10 cellular contexts compared by ENCODE assay signal in the genomic region with DNA sequence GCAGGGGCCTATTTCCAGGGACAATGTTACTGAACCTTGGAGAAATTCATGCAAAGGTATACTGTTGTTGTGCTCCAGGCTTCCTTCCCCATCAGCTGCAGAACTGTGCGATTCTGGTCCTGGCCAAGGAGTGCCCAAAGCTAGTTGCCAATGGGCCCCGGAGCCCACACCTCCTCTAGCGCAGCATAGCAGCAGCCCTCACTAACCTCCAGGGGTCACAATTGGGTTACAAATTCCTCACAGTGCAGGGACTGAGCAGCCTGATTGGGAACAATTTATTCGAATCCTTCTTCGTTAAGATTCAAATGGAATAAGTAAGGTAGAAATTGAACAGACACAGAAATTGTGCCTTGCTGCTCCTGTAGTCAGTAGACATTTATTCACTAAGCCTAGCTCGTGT.
A peak's percentile ranks its signal among the peaks of the same experiment; 100 is the strongest.
DNase-seq lines count a peak whose midpoint lies in the region; ATAC-seq and TF ChIP-seq lines count a peak whose summit lies in the region.
"Had no signal": no experiment of that assay in that cellular context is flagged by ENCODE, and none has a peak within 500 bp of the region (broad histone marks: within the 10 kb centered on the region; RNA-seq: fewer than 3 reads in every experiment).

No MANE protein-coding gene starts in this region.

- no peak overlapping the region for H3K27ac Mint-ChIP-seq in naive thymus-derived CD4-positive, alpha-beta T cell
- H3K27ac Mint-ChIP-seq: activated B cell treated with CpG ODN at 0.5 μM for 24 hours had no signal

- ATAC-seq in lower lobe of right lung: peak in 1 of 2 donors; percentile 39
- ATAC-seq in GM21447 (IDR thresholded peaks at IDR 0.05; ENCODE audit: unreplicated experiment): no peak
- ATAC-seq in naive thymus-derived CD4-positive, alpha-beta T cell: no peak
- no peak for ATAC-seq in HG02678 (IDR thresholded peaks at IDR 0.05; ENCODE audit: unreplicated experiment)

- CTCF ChIA-PET in naive thymus-derived CD4-positive, alpha-beta T cell (lab: Charles Lee): no interaction called here

- intact Hi-C loops in lower lobe of right lung (cut with DNase I): no loop called here
- intact Hi-C loops in naive thymus-derived CD4-positive, alpha-beta T cell (cut with micrococcal nuclease): no loop called here

- peaks cover 0 to 63% (median 58%) of the 10 kb centered on the region in 5 donors for H3K36me3 Mint-ChIP-seq in naive thymus-derived CD4-positive, alpha-beta T cell

- no peaks in the 10 kb centered on the region for H3K36me3 ChIP-seq in lower lobe of right lung
- no peaks in the 10 kb centered on the region for H3K36me3 ChIP-seq in naive thymus-derived CD4-positive, alpha-beta T cell (ENCODE audit: control insufficient read depth in 2 of 3, insufficient read depth in 3 of 3, low read length in 3 of 3)

- no peaks in the 10 kb centered on the region for H3K27me3 ChIP-seq in lower lobe of right lung (ENCODE audit: low read depth)
- H3K27me3 ChIP-seq in naive thymus-derived CD4-positive, alpha-beta T cell (ENCODE audit: control insufficient read depth in 2 of 2, insufficient read depth in 2 of 2, low read length in 2 of 2): no peaks in the 10 kb centered on the region

- DNase-seq in NCI-H1694 (lab: John Stamatoyannopoulos, UW) (peak; percentile 2), cerebellum (ENCODE audit: low spot score) (peak; percentile 15), lower lobe of right lung (no peak), NCI-H2107 (lab: John Stamatoyannopoulos, UW) (no peak)
- no peak for DNase-seq in naive thymus-derived CD4-positive, alpha-beta T cell
- DNase-seq: activated B cell treated with CpG ODN at 0.5 μM for 24 hours had no signal

- H3K9me3 Mint-ChIP-seq in naive thymus-derived CD4-positive, alpha-beta T cell: peaks cover 4 to 45% (median 27%) of the 10 kb centered on the region in 11 donors

- TF ChIP-seq CTCF in C4-2B (conservative IDR thresholded peaks at IDR 0.05): peak; percentile 69
- peak; percentile 33 for TF ChIP-seq CTCF in lower lobe of right lung (IDR thresholded peaks at IDR 0.05)

- no peak overlapping the region for H3K4me3 Mint-ChIP-seq in naive thymus-derived CD4-positive, alpha-beta T cell
- H3K4me3 Mint-ChIP-seq: activated B cell treated with CpG ODN at 0.5 μM for 24 hours, IgD-negative memory B cell had no signal

- H3K4me1 Mint-ChIP-seq in naive thymus-derived CD4-positive, alpha-beta T cell: no peaks in the 10 kb centered on the region
- H3K4me1 Mint-ChIP-seq: activated B cell treated with CpG ODN at 0.5 μM for 24 hours, IgD-negative memory B cell had no signal

- POLR2A ChIA-PET in naive thymus-derived CD4-positive, alpha-beta T cell (lab: Charles Lee): no interaction called here

- H3K4me1 ChIP-seq in lower lobe of right lung: no peaks in the 10 kb centered on the region
- H3K4me1 ChIP-seq in naive thymus-derived CD4-positive, alpha-beta T cell (ENCODE audit: control insufficient read depth in 2 of 2, insufficient read depth in 2 of 2, low read length in 2 of 2): no peaks in the 10 kb centered on the region

- no peak overlapping the region for H3K4me3 ChIP-seq in lower lobe of right lung
- no peak overlapping the region for H3K4me3 ChIP-seq in naive thymus-derived CD4-positive, alpha-beta T cell (ENCODE audit: low read length)

- H3K27ac ChIP-seq in C4-2B (no peak overlapping the region), lower lobe of right lung (no peak overlapping the region)
- no peak overlapping the region for H3K27ac ChIP-seq in naive thymus-derived CD4-positive, alpha-beta T cell (ENCODE audit: low read depth, low read length)

- H3K27me3 Mint-ChIP-seq in naive thymus-derived CD4-positive, alpha-beta T cell: no peaks in the 10 kb centered on the region
- H3K27me3 Mint-ChIP-seq: activated B cell treated with CpG ODN at 0.5 μM for 24 hours, IgD-negative memory B cell had no signal

- H3K9me3 ChIP-seq in lower lobe of right lung: peaks cover 10% of the 10 kb centered on the region
- H3K9me3 ChIP-seq in naive thymus-derived CD4-positive, alpha-beta T cell (ENCODE audit: control insufficient read depth in 2 of 3, low read length in 3 of 3): peaks cover 0 to 12% (median 0%) of the 10 kb centered on the region in 3 experiments

Comparison
In these comparisons a context has a peak if more than half of its experiments do, and no peak if none do; other contexts are left out.
1. DNase-seq: peak in NCI-H1694 (single experiment) and cerebellum (single experiment); none in lower lobe of right lung (single experiment), naive thymus-derived CD4-positive, alpha-beta T cell (0 of 9) and NCI-H2107 (single experiment).